Comparison of ENCODE assay signal across 8 cellular contexts in genomic region chr1:1677718-1678580, GRCh38. TPM values are rescaled to one million over a fixed set of nuclear protein-coding genes. Genes with fewer than 3 reads are reported as not detected.
DNase-seq lines count a peak whose midpoint lies in the region; ATAC-seq, FAIRE-seq and TF ChIP-seq lines count a peak whose summit lies in the region.

No MANE protein-coding gene starts in this region.

- no peaks in the 10 kb centered on the region for H3K9me3 ChIP-seq in esophagus muscularis mucosa

- H3K27me3 Mint-ChIP-seq in chondrocyte (ENCODE audit: low read depth): no peaks in the 10 kb centered on the region

- ATAC-seq in HG02759 (IDR thresholded peaks at IDR 0.05; ENCODE audit: unreplicated experiment): peak; percentile 75

- H3K4me3 ChIP-seq in esophagus muscularis mucosa: no peak overlapping the region

- TF ChIP-seq POLR2A in esophagus muscularis mucosa (IDR thresholded peaks at IDR 0.05; ENCODE audit: low read depth): no peak

- TF ChIP-seq EP300 in esophagus muscularis mucosa (IDR thresholded peaks at IDR 0.05): no peak

- TF ChIP-seq CTCF in chondrocyte (IDR thresholded peaks at IDR 0.05): no peak
- no peak for TF ChIP-seq CTCF in esophagus muscularis mucosa (IDR thresholded peaks at IDR 0.05)

- H3K4me3 Mint-ChIP-seq in chondrocyte (ENCODE audit: unreplicated experiment): no peak overlapping the region

- no peak overlapping the region for H3K27ac ChIP-seq in esophagus muscularis mucosa (replicated peaks in 1 of 4)

- H3K9me3 Mint-ChIP-seq in chondrocyte (ENCODE audit: low read depth): no peaks in the 10 kb centered on the region

- intact Hi-C loops in esophagus muscularis mucosa (cut with DNase I): no loop called here

- DNase-seq in GM18507 (ENCODE audit: extremely low spot score, insufficient read length, low read depth) (peak; percentile 76), T-helper 2 cell (peak in 4 of 5 experiments; percentile 28 to 78 (median 45)), chondrocyte (ENCODE audit: low spot score) (peak; percentile 79), AG20443 (ENCODE audit: low spot score) (no peak), NCI-H82 treated with DMSO at 0.1 percent for 48 hours (lab: John Stamatoyannopoulos, UW; ENCODE audit: unreplicated experiment) (no peak), esophagus muscularis mucosa (ENCODE audit: extremely low spot score) (no peak)
- DNase-seq in stimulated activated CD4-positive, alpha-beta T cell treated with anti-CD3 and anti-CD28 coated beads, Interleukin-1b, Interleukin-23, amount 100 ng/mL, for 48 hours: peak; percentile 41

- FAIRE-seq in GM18507 (lab: Jason Lieb, UNC): peak; percentile 96

- H3K27ac Mint-ChIP-seq in chondrocyte (ENCODE audit: unreplicated experiment): peak overlapping the region; percentile 41

- peaks cover 5% of the 10 kb centered on the region for H3K36me3 Mint-ChIP-seq in chondrocyte (ENCODE audit: low read depth)

- peaks cover 27% of the 10 kb centered on the region for H3K4me1 Mint-ChIP-seq in chondrocyte (ENCODE audit: low read depth)

- H3K27me3 ChIP-seq in esophagus muscularis mucosa: no peaks in the 10 kb centered on the region

- H3K4me1 ChIP-seq in esophagus muscularis mucosa: peaks cover 11 to 35% (median 17%) of the 10 kb centered on the region in 4 donors

- WGBS in esophagus muscularis mucosa: 68% methylated on average over 39 of the region's 39 CpGs

- peaks cover 4 to 20% (median 10%) of the 10 kb centered on the region in 4 donors for H3K36me3 ChIP-seq in esophagus muscularis mucosa

RNA-seq across cellular contexts. Expression of gene SLC35E2B, which starts 14.6 kb away (rescaled TPM):
- total RNA-seq in chondrocyte (50.9 to 52.2 TPM (median 51.6 TPM) in 3 replicates), esophagus muscularis mucosa (10 to 100 TPM; 25.7 to 65.0 (median 35.6) TPM)

RNA-seq across cellular contexts. Expression of gene CDK11B, which starts 19.1 kb away (rescaled TPM):
- total RNA-seq in chondrocyte: 21.1 to 24.2 TPM (median 21.8 TPM) in 3 replicates
- 10 to 100 TPM; 27.2 to 68.9 (median 33.0) TPM for total RNA-seq in esophagus muscularis mucosa

RNA-seq across cellular contexts. Expression of gene MMP23B, which starts 46.0 kb away (rescaled TPM):
- total RNA-seq in chondrocyte (18.3 to 71.4 TPM (median 68.7 TPM) in 3 replicates), esophagus muscularis mucosa (10 to 100 TPM in 3 of 4 donors, 1 to 10 TPM in 1; 3.2 to 19.5 (median 14.0) TPM)

RNA-seq across cellular contexts. Expression of gene CDK11A, which starts 46.2 kb away (rescaled TPM):
- total RNA-seq in chondrocyte: 23.8 to 37.8 TPM (median 26.0 TPM) in 3 replicates
- total RNA-seq in esophagus muscularis mucosa: 10 to 100 TPM; 18.2 to 46.9 (median 31.4) TPM

Comparison
In these comparisons a context has a peak if more than half of its experiments do, and no peak if none do; other contexts are left out.
1. DNase-seq: peak in GM18507 (single experiment), T-helper 2 cell (4 of 5), chondrocyte (single experiment) and stimulated activated CD4-positive, alpha-beta T cell treated with anti-CD3 and anti-CD28 coated beads, Interleukin-1b, Interleukin-23, amount 100 ng/mL, for 48 hours (single experiment); none in AG20443 (single experiment), NCI-H82 treated with DMSO at 0.1 percent for 48 hours (single experiment) and esophagus muscularis mucosa (single experiment).